In the genomic region with DNA sequence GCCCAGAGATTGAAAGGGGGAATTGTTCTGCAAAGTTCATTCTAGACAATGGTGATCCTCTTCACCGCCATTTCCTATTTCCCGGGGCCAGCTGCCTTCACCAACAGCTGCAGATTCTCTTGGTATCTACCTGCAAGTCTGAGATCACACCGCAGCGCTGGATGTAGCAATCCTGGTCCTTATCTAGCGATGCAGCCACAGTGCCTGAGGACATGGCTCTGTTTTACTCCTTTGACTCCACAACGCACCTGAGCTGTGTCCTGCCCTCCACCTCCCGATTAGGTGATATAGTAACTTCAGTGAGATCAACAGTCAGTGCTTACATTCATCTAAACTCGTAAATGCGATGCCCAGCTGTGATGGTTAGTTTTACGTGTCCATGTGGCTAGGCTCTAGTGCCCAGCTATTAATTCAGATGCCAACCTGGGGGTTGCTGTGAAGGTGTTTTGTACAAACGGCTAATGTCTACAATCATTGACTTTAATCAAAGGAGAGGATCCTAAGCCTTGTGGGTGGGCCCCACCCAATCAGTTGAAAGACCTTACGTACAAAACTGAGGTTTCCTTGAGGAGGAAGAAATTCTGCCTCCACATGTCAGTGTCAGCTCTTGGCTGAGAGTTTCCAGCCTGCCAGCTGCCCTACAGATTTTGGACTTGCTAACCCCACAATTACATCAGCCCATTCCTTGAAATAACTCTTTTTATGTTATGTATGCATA, we compare ENCODE assay signal across 21 cellular contexts.
DNase-seq lines count a peak whose midpoint lies in the region; TF ChIP-seq lines count a peak whose summit lies in the region.
"Had no signal": no experiment of that assay in that cellular context is flagged by ENCODE, and none has a peak within 500 bp of the region (broad histone marks: within the 10 kb centered on the region; RNA-seq: fewer than 3 reads in every experiment).

No MANE protein-coding gene starts in this region.

- no peak overlapping the region for H3K4me2 ChIP-seq in MM.1S (ENCODE audit: low read depth, low read length)
- H3K4me2 ChIP-seq: BLaER1, SK-N-SH had no signal

- H3K27me3 Mint-ChIP-seq in type B pancreatic cell = peaks cover 5% of the 10 kb centered on the region
- H3K27me3 Mint-ChIP-seq in MCF 10A (ENCODE audit: insufficient read depth, unreplicated experiment) = peaks cover 56% of the 10 kb centered on the region

- H3K27me3 ChIP-seq in right atrium auricular region (no peaks in the 10 kb centered on the region), left ventricle myocardium inferior (ENCODE audit: low read depth) (peaks cover 33% of the 10 kb centered on the region), mucosa of rectum (ENCODE audit: control insufficient read depth in 2 of 2, insufficient read depth in 2 of 2, low read length in 2 of 2) (no peaks in the 10 kb centered on the region), MM.1S (replicated peaks; ENCODE audit: insufficient read depth, low read length) (no peaks in the 10 kb centered on the region), uterus (no peaks in the 10 kb centered on the region)
- H3K27me3 ChIP-seq: BLaER1 had no signal

- H3K4me3 Mint-ChIP-seq in type B pancreatic cell (no peak overlapping the region), MCF 10A (ENCODE audit: unreplicated experiment) (no peak overlapping the region)
- H3K4me3 Mint-ChIP-seq: CD4-positive, CD25-positive, alpha-beta regulatory T cell had no signal

- H2AFZ ChIP-seq in MM.1S (ENCODE audit: low read length) = no peak overlapping the region

- no TSS peak for BruUV-seq in MCF 10A (replicated peaks; lab: Mats Ljungman, UMichigan)

- H3K27ac Mint-ChIP-seq in type B pancreatic cell (no peak overlapping the region), MCF 10A (ENCODE audit: low read depth, unreplicated experiment) (no peak overlapping the region)
- H3K27ac Mint-ChIP-seq: CD4-positive, CD25-positive, alpha-beta regulatory T cell had no signal

- TF ChIP-seq POLR2A in uterus (IDR thresholded peaks at IDR 0.05) = no peak

- H3K36me3 Mint-ChIP-seq in type B pancreatic cell = no peaks in the 10 kb centered on the region
- H3K36me3 Mint-ChIP-seq in MCF 10A (ENCODE audit: insufficient read depth, unreplicated experiment) = no peaks in the 10 kb centered on the region
- H3K36me3 Mint-ChIP-seq: CD4-positive, CD25-positive, alpha-beta regulatory T cell had no signal

- CTCF ChIA-PET in MCF 10A (lab: Yijun Ruan, JAX) = interaction anchor here (0.7 to 13.0 kb wide), 4 partner anchors 24 to 605 kb away, joined by 3 to 185 read pairs (median 3); no protein-coding TSS in a partner anchor

- H3K36me3 ChIP-seq in right atrium auricular region = no peaks in the 10 kb centered on the region
- no peaks in the 10 kb centered on the region for H3K36me3 ChIP-seq in left ventricle myocardium inferior
- no peaks in the 10 kb centered on the region for H3K36me3 ChIP-seq in mucosa of rectum (ENCODE audit: control insufficient read depth in 2 of 2, insufficient read depth in 2 of 2, low read length in 2 of 2)
- H3K36me3 ChIP-seq in MM.1S (replicated peaks; ENCODE audit: insufficient read depth, low read length) = no peaks in the 10 kb centered on the region
- H3K36me3 ChIP-seq in uterus = no peaks in the 10 kb centered on the region
- H3K36me3 ChIP-seq: BLaER1, HAP-1 had no signal

- H3K27ac ChIP-seq in right atrium auricular region (no peak overlapping the region), left ventricle myocardium inferior (replicated peaks) (no peak overlapping the region), mucosa of rectum (ENCODE audit: low read depth in 2 of 2, low read length in 2 of 2) (peak overlapping the region; percentile 66 to 80), MM.1S (ENCODE audit: low read length) (no peak overlapping the region), uterus (no peak overlapping the region)
- H3K27ac ChIP-seq: BLaER1 had no signal

- H3K9ac ChIP-seq in mucosa of rectum (ENCODE audit: low read depth in 1 of 2, low read length in 2 of 2) (peak overlapping the region in 1 of 2 donors; percentile 23), MM.1S (ENCODE audit: low read length) (no peak overlapping the region)
- H3K9ac ChIP-seq: BLaER1, SK-N-SH had no signal

- H3K79me2 ChIP-seq in MM.1S (ENCODE audit: low read length) = no peaks in the 10 kb centered on the region

- DNase-seq in right atrium auricular region (ENCODE audit: low spot score) (peak; percentile 23), left ventricle myocardium inferior (no peak), ecto neural progenitor cell (ENCODE audit: low spot score) (peak; percentile 43), type B pancreatic cell (ENCODE audit: extremely low spot score, unreplicated experiment) (peak; percentile 22), MM.1S (no peak), uterus (no peak), MCF 10A (ENCODE audit: unreplicated experiment) (no peak)
- DNase-seq: CD4-positive, CD25-positive, alpha-beta regulatory T cell; GDM1; GOT3; Kasumi-1; NCI-H2029; NCI-H446; NCI-H524 treated with DMSO at 0.1 percent for 48 hours; NCI-H774; PC-3; SK-N-SH had no signal

- POLR2A ChIA-PET in MCF 10A (lab: Yijun Ruan, JAX) = no interaction called here

- no peaks in the 10 kb centered on the region for H3K4me1 ChIP-seq in right atrium auricular region
- no peaks in the 10 kb centered on the region for H3K4me1 ChIP-seq in left ventricle myocardium inferior
- peaks cover 13 to 20% of the 10 kb centered on the region in 2 donors for H3K4me1 ChIP-seq in mucosa of rectum (ENCODE audit: control insufficient read depth in 2 of 2, insufficient read depth in 2 of 2, low read length in 2 of 2)
- H3K4me1 ChIP-seq in MM.1S (ENCODE audit: low read length) = peaks cover 7% of the 10 kb centered on the region; the same call in 1 of the 2 replicates
- H3K4me1 ChIP-seq in uterus = no peaks in the 10 kb centered on the region
- H3K4me1 ChIP-seq: BLaER1, HAP-1 had no signal

- H3K4me1 Mint-ChIP-seq in type B pancreatic cell (ENCODE audit: unreplicated experiment) (no peaks in the 10 kb centered on the region), MCF 10A (ENCODE audit: insufficient read depth, unreplicated experiment) (no peaks in the 10 kb centered on the region)
- H3K4me1 Mint-ChIP-seq: CD4-positive, CD25-positive, alpha-beta regulatory T cell had no signal

- TF ChIP-seq CTCF in right atrium auricular region (IDR thresholded peaks at IDR 0.05) = no peak
- TF ChIP-seq CTCF in left ventricle myocardium inferior (IDR thresholded peaks at IDR 0.05; ENCODE audit: borderline replicate concordance) = no peak
- TF ChIP-seq CTCF in type B pancreatic cell (conservative IDR thresholded peaks at IDR 0.05) = no peak
- TF ChIP-seq CTCF in MM.1S (IDR thresholded peaks at IDR 0.05; ENCODE audit: low read length) = no peak
- TF ChIP-seq CTCF in uterus (IDR thresholded peaks at IDR 0.05) = no peak
- no peak for TF ChIP-seq CTCF in MCF 10A (IDR thresholded peaks at IDR 0.05; ENCODE audit: unreplicated experiment)

- intact Hi-C loops in left ventricle myocardium inferior (cut with micrococcal nuclease) (no loop called here), uterus (cut with DNase I; ENCODE audit: low total_unique reads) (no loop called here), MCF 10A (cut with micrococcal nuclease) (no loop called here)

- no peaks in the 10 kb centered on the region for H3K9me2 ChIP-seq in MM.1S (replicated peaks; ENCODE audit: insufficient read depth, low read length)
- H3K9me2 ChIP-seq: SK-N-SH had no signal

- H3K9me3 Mint-ChIP-seq in type B pancreatic cell = no peaks in the 10 kb centered on the region
- H3K9me3 Mint-ChIP-seq in MCF 10A (ENCODE audit: unreplicated experiment) = no peaks in the 10 kb centered on the region

- H3K4me3 ChIP-seq in right atrium auricular region (no peak overlapping the region), left ventricle myocardium inferior (no peak overlapping the region), mucosa of rectum (ENCODE audit: low read length in 2 of 2) (no peak overlapping the region), MM.1S (ENCODE audit: low read length) (no peak overlapping the region), uterus (no peak overlapping the region)
- H3K4me3 ChIP-seq: BLaER1, GM12878, HAP-1 had no signal

- no peaks in the 10 kb centered on the region for H3F3A ChIP-seq in MM.1S (ENCODE audit: insufficient read depth, low read length)

- H4K20me1 ChIP-seq in MM.1S (ENCODE audit: insufficient read depth, low read length) = no peaks in the 10 kb centered on the region
- H4K20me1 ChIP-seq: BLaER1 had no signal

- no peaks in the 10 kb centered on the region for H3K9me3 ChIP-seq in right atrium auricular region
- H3K9me3 ChIP-seq in left ventricle myocardium inferior (replicated peaks) = no peaks in the 10 kb centered on the region
- H3K9me3 ChIP-seq in mucosa of rectum (ENCODE audit: control insufficient read depth in 2 of 2, low read length in 2 of 2) = no peaks in the 10 kb centered on the region
- H3K9me3 ChIP-seq in MM.1S (replicated peaks; ENCODE audit: insufficient read depth, low read length) = no peaks in the 10 kb centered on the region
- H3K9me3 ChIP-seq in uterus = no peaks in the 10 kb centered on the region
- H3K9me3 ChIP-seq: BLaER1, HAP-1, SK-N-SH had no signal

Comparison
In these comparisons a context has a peak if more than half of its experiments do, and no peak if none do; other contexts are left out.
1. DNase-seq: peak in right atrium auricular region (single experiment), ecto neural progenitor cell (single experiment) and type B pancreatic cell (single experiment); none in left ventricle myocardium inferior (single experiment), MM.1S (single experiment), uterus (0 of 2) and MCF 10A (single experiment).
2. H3K27ac ChIP-seq: peak in mucosa of rectum (2 of 2); none in right atrium auricular region (0 of 2), left ventricle myocardium inferior (single experiment), MM.1S (single experiment) and uterus (0 of 2).